ENCODE assay signal across 15 cellular contexts in genomic region chr12:89992668-89993401, GRCh38.
"Had no signal": no experiment of that assay in that cellular context is flagged by ENCODE, and none has a peak within 500 bp of the region (broad histone marks: within the 10 kb centered on the region; RNA-seq: fewer than 3 reads in every experiment).

No MANE protein-coding gene starts in this region.

- H3K4me3 ChIP-seq: right atrium auricular region, skin epidermis, thyroid gland, uterus had no signal

- H3K9me3 Mint-ChIP-seq: activated CD4-positive, alpha-beta memory T cell treated with anti-CD3 and anti-CD28 coated beads for 36 hours; activated T-cell treated with anti-CD3 and anti-CD28 coated beads, Interleukin-2, amount 50 U/mL, for 72 hours had no signal

- H3K36me3 ChIP-seq: neutrophil, right atrium auricular region, thyroid gland, uterus had no signal

- H3K27ac ChIP-seq: neutrophil, right atrium auricular region, skin epidermis, thyroid gland, uterus had no signal

- H3K4me1 ChIP-seq: right atrium auricular region, thyroid gland, uterus had no signal

- H3K27me3 ChIP-seq: neutrophil, right atrium auricular region, thyroid gland, uterus had no signal

- H3K27me3 Mint-ChIP-seq: activated CD4-positive, alpha-beta memory T cell treated with anti-CD3 and anti-CD28 coated beads for 36 hours; naive B cell had no signal

- H3K4me3 Mint-ChIP-seq: activated CD4-positive, alpha-beta memory T cell treated with anti-CD3 and anti-CD28 coated beads for 36 hours; activated T-cell treated with anti-CD3 and anti-CD28 coated beads, Interleukin-2, amount 50 U/mL, for 72 hours had no signal

- H3K27ac Mint-ChIP-seq: activated CD4-positive, alpha-beta memory T cell treated with anti-CD3 and anti-CD28 coated beads for 36 hours; activated T-cell treated with anti-CD3 and anti-CD28 coated beads, Interleukin-2, amount 50 U/mL, for 72 hours had no signal

- DNase-seq: activated CD4-positive, alpha-beta memory T cell treated with anti-CD3 and anti-CD28 coated beads for 36 hours; activated CD4-positive, CD25-positive, alpha-beta regulatory T cell treated with anti-CD3 and anti-CD28 coated beads, Interleukin-2, amount 50 U/mL, for 72 hours; activated CD8-positive, alpha-beta memory T cell treated with anti-CD3 and anti-CD28 coated beads, Interleukin-2, amount 50 U/mL, for 4 hours; activated T-cell treated with anti-CD3 and anti-CD28 coated beads, Interleukin-2, amount 50 U/mL, for 72 hours; aorta; hippocampal formation; kidney glomerular epithelial cell; naive B cell; stimulated activated CD4-positive, alpha-beta T cell treated with anti-CD3 and anti-CD28 coated beads, Interleukin-4, amount 100 ng/mL, for 4 hours; T-helper 9 cell; thyroid gland; uterus had no signal

- H3K9me3 ChIP-seq: neutrophil, right atrium auricular region, thyroid gland, uterus had no signal

- H3K36me3 Mint-ChIP-seq: activated CD4-positive, alpha-beta memory T cell treated with anti-CD3 and anti-CD28 coated beads for 36 hours; naive B cell had no signal
